Comparison of ENCODE assay signal across 8 cellular contexts in genomic region chr16:57807968-57808528, GRCh38. TPM values are rescaled to one million over a fixed set of nuclear protein-coding genes. Genes with fewer than 3 reads are reported as not detected.
A peak's percentile ranks its signal among the peaks of the same experiment; 100 is the strongest.
DNase-seq lines count a peak whose midpoint lies in the region; ATAC-seq, FAIRE-seq and TF ChIP-seq lines count a peak whose summit lies in the region.

No MANE protein-coding gene starts in this region.

- 3 to 6% (median 4%) methylated on average over 16 of the region's 16 CpGs for WGBS in adrenal gland, 4 donors
- 7% methylated on average over 16 of the region's 16 CpGs for WGBS in right cardiac atrium

- no peaks in the 10 kb centered on the region for H4K20me1 ChIP-seq in SU-DHL-6 (ENCODE audit: low read depth, low read length)

- ATAC-seq in right cardiac atrium (peak; percentile 74 to 83), HG02852 (IDR thresholded peaks at IDR 0.05; ENCODE audit: unreplicated experiment) (no peak), GM18907 (IDR thresholded peaks at IDR 0.05; ENCODE audit: unreplicated experiment) (no peak)

- DNase-seq in COLO668 (lab: John Stamatoyannopoulos, UW; ENCODE audit: unreplicated experiment) (peak; percentile 19), HTR-8/SVneo (ENCODE audit: insufficient read length, low spot score) (peak; percentile 95), adrenal gland (peak; percentile 72 to 91 (median 88)), right cardiac atrium (peak; percentile 74 to 92 (median 91)), skeletal muscle cell (ENCODE audit: low read depth) (peak; percentile 53)

- H3K9me3 ChIP-seq in SU-DHL-6 (ENCODE audit: insufficient read depth, low read length), result no peaks in the 10 kb centered on the region
- H3K9me3 ChIP-seq in adrenal gland (replicated peaks in 1 of 3), result no peaks in the 10 kb centered on the region
- no peaks in the 10 kb centered on the region for H3K9me3 ChIP-seq in right cardiac atrium (ENCODE audit: control insufficient read depth, low read length)

- TF ChIP-seq POLR2A in adrenal gland (IDR thresholded peaks at IDR 0.05), result peak in 1 of 2 donors; percentile 56

- H3K27ac ChIP-seq in SU-DHL-6 (ENCODE audit: low read depth, low read length) (no peak overlapping the region), adrenal gland (peak overlapping the region in 4 of 5 donors; percentile 50 to 83 (median 56)), right cardiac atrium (ENCODE audit: low read length) (no peak overlapping the region)

- no peak overlapping the region for H2AFZ ChIP-seq in SU-DHL-6 (ENCODE audit: low read depth, low read length, severe bottlenecking)

- H3K79me2 ChIP-seq in SU-DHL-6 (ENCODE audit: insufficient read depth, low read length), result no peaks in the 10 kb centered on the region

- H3K36me3 ChIP-seq in SU-DHL-6 (ENCODE audit: low read length) (no peaks in the 10 kb centered on the region), adrenal gland (replicated peaks in 1 of 2) (no peaks in the 10 kb centered on the region)

- no peaks in the 10 kb centered on the region for H3F3A ChIP-seq in SU-DHL-6 (ENCODE audit: insufficient read depth)

- peaks cover 4 to 46% of the 10 kb centered on the region in 2 donors for H3K4me1 ChIP-seq in adrenal gland (replicated peaks in 1 of 2)
- peaks cover 6% of the 10 kb centered on the region for H3K4me1 ChIP-seq in right cardiac atrium (ENCODE audit: control insufficient read depth, insufficient read depth, low read length)

- H3K27me3 ChIP-seq in SU-DHL-6 (ENCODE audit: low read length) (no peaks in the 10 kb centered on the region), adrenal gland (no peaks in the 10 kb centered on the region), right cardiac atrium (ENCODE audit: control insufficient read depth, insufficient read depth) (no peaks in the 10 kb centered on the region)

- no peak overlapping the region for H3K9ac ChIP-seq in SU-DHL-6 (ENCODE audit: low read length)

- TF ChIP-seq CTCF in SU-DHL-6 (IDR thresholded peaks at IDR 0.05; ENCODE audit: insufficient read depth, low read length, poor library complexity, severe bottlenecking) (no peak), adrenal gland (IDR thresholded peaks at IDR 0.05) (no peak)

- no peak overlapping the region for H3K4me3 ChIP-seq in SU-DHL-6 (ENCODE audit: insufficient read depth, low read length, poor library complexity, severe bottlenecking)
- no peak overlapping the region for H3K4me3 ChIP-seq in adrenal gland
- H3K4me3 ChIP-seq in right cardiac atrium (ENCODE audit: low read length), result no peak overlapping the region
- peak overlapping the region; percentile 4 for H3K4me3 ChIP-seq in skeletal muscle cell (ENCODE audit: low read depth, low read length)

- intact Hi-C loops in adrenal gland (cut with DNase I), result no loop called here
- intact Hi-C loops in right cardiac atrium (cut with DNase I), result no loop called here

- no peaks in the 10 kb centered on the region for H3K9me2 ChIP-seq in SU-DHL-6 (replicated peaks; ENCODE audit: insufficient read depth, low read length)

- FAIRE-seq in HTR-8/SVneo (lab: Jason Lieb, UNC), result no peak

- peak overlapping the region; percentile 15 for H3K4me2 ChIP-seq in SU-DHL-6 (ENCODE audit: low read depth, low read length, poor library complexity, severe bottlenecking)

RNA-seq across cellular contexts. Expression of gene KIFC3, which starts 5.8 kb away (rescaled TPM):
- total RNA-seq in adrenal gland (100 to 1,000 TPM in 1 of 8 donors, 10 to 100 TPM in 7; 38.0 to 100 (median 60.0) TPM), right cardiac atrium (10 to 100 TPM; 45.8 to 67.5 (median 50.0) TPM)
- polyA plus RNA-seq in adrenal gland (100 to 1,000 TPM in 1 of 3 donors, 10 to 100 TPM in 2; 15.5 to 130 (median 71.7) TPM), right cardiac atrium (39.9 TPM)

Comparison
In these comparisons a context has a peak if more than half of its experiments do, and no peak if none do; other contexts are left out.
1. DNase-seq: peak in every context shown above with its lines; median percentile 95 in HTR-8/SVneo; 91 in right cardiac atrium; 88 in adrenal gland; 53 in skeletal muscle cell; 19 in COLO668.
2. H3K27ac ChIP-seq: peak in adrenal gland (4 of 5); none in SU-DHL-6 (single experiment) and right cardiac atrium (single experiment).
3. ATAC-seq: peak in right cardiac atrium (2 of 2); none in HG02852 (single experiment) and GM18907 (single experiment).